In the genomic region with DNA sequence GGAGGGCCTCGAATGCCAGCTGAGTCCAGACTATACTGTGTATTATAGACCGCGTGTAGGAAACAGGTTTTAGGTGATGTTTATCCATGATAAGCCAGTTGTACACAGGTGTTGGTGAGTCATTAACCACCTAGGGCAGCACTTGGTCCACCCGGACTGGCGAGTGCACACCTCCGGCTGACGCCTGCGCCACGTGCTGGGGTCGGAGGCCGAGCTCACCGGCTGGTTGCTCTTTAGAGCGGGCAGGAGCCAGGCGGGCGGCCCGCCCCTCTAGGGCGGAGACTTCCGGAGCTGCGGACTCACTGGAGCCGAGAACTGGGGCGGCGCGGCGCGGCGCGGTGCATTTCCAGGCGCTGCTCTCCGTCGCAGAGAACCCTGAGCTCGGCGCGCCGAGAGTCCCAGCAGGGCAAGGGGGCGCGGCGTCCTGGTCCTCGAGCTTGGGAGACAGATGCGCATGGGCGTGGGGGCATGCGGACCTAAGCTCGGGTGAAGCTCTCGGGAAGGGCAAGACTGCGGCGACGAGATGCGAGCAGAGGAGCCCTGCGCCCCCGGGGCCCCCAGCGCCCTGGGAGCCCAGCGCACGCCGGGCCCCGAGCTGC, we compare ENCODE assay signal across 2 cellular contexts.
TF ChIP-seq lines count a peak whose summit lies in the region.

A gene with protein sequence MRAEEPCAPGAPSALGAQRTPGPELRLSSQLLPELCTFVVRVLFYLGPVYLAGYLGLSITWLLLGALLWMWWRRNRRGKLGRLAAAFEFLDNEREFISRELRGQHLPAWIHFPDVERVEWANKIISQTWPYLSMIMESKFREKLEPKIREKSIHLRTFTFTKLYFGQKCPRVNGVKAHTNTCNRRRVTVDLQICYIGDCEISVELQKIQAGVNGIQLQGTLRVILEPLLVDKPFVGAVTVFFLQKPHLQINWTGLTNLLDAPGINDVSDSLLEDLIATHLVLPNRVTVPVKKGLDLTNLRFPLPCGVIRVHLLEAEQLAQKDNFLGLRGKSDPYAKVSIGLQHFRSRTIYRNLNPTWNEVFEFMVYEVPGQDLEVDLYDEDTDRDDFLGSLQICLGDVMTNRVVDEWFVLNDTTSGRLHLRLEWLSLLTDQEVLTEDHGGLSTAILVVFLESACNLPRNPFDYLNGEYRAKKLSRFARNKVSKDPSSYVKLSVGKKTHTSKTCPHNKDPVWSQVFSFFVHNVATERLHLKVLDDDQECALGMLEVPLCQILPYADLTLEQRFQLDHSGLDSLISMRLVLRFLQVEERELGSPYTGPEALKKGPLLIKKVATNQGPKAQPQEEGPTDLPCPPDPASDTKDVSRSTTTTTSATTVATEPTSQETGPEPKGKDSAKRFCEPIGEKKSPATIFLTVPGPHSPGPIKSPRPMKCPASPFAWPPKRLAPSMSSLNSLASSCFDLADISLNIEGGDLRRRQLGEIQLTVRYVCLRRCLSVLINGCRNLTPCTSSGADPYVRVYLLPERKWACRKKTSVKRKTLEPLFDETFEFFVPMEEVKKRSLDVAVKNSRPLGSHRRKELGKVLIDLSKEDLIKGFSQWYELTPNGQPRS (plus strand): TSS at position 341 of the 599 bp plus-strand sequence. CDS start 183 bp downstream, at position 524.

TF ChIP-seq in Ishikawa, 13 proteins besides CTCF, POLR2A, EP300 and RAD21 (continued from another document):
- TF ChIP-seq TCF12 (IDR thresholded peaks at IDR 0.05; ENCODE audit: low read depth) (peak; percentile 58; the same call in 1 of the 2 replicates), TEAD4 (IDR thresholded peaks at IDR 0.05) (no peak; the same call in 1 of the 2 replicates), EGR1 (IDR thresholded peaks at IDR 0.05) (no peak), REST (IDR thresholded peaks at IDR 0.05; ENCODE audit: low read depth) (no peak), MAX (IDR thresholded peaks at IDR 0.05) (peak; percentile 99), CREB1 (IDR thresholded peaks at IDR 0.05; ENCODE audit: low read depth) (peak; percentile 10; the same call in 1 of the 2 replicates), YY1 (IDR thresholded peaks at IDR 0.05; ENCODE audit: low read depth) (no peak; the same call in 1 of the 2 replicates), ZBTB7A (IDR thresholded peaks at IDR 0.05; ENCODE audit: low read depth) (no peak; the same call in 1 of the 2 replicates), FOXM1 (IDR thresholded peaks at IDR 0.05; ENCODE audit: borderline replicate concordance, low read depth) (no peak), CEBPB (IDR thresholded peaks at IDR 0.05) (no peak), TAF1 (IDR thresholded peaks at IDR 0.05; ENCODE audit: low read depth) (peak; percentile 53; the same call in 1 of the 2 replicates)
- TF ChIP-seq, protein P1, sequence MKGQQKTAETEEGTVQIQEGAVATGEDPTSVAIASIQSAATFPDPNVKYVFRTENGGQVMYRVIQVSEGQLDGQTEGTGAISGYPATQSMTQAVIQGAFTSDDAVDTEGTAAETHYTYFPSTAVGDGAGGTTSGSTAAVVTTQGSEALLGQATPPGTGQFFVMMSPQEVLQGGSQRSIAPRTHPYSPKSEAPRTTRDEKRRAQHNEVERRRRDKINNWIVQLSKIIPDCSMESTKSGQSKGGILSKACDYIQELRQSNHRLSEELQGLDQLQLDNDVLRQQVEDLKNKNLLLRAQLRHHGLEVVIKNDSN (IDR thresholded peaks at IDR 0.05), result peak; percentile 88

TF ChIP-seq in GM12878, 131 proteins besides CTCF, POLR2A, EP300 and RAD21:
- no peak for TF ChIP-seq ELK1 (IDR thresholded peaks at IDR 0.05; ENCODE audit: low read depth, low read length)
- TF ChIP-seq FOXM1 (IDR thresholded peaks at IDR 0.05; ENCODE audit: low read depth, low read length), result no peak
- TF ChIP-seq BHLHE40 (IDR thresholded peaks at IDR 0.05; ENCODE audit: borderline replicate concordance in 1 of 2, low read depth in 2 of 2, low read length in 1 of 2), result no peak
- TF ChIP-seq RUNX3 (IDR thresholded peaks at IDR 0.05; ENCODE audit: low read length), result no peak
- no peak for TF ChIP-seq CHD4 (IDR thresholded peaks at IDR 0.05)
TF ChIP-seq in GM12878: peak in this region for 0.
